ENCODE assay signal across 1 cellular context in genomic region chr2:85828725-85829124, GRCh38.
TF ChIP-seq lines count a peak whose summit lies in the region.

No MANE protein-coding gene starts in this region.

TF ChIP-seq in K562, 482 proteins besides CTCF, POLR2A, EP300 and RAD21 (continued from another document and continues in another):
- no peak for TF ChIP-seq CHD7 (IDR thresholded peaks at IDR 0.05; ENCODE audit: low read depth, low read length)
- TF ChIP-seq KDM2B (CRISPR knock-in tag; IDR thresholded peaks at IDR 0.05): no peak
- TF ChIP-seq GMEB1 (CRISPR knock-in tag; IDR thresholded peaks at IDR 0.05): peak; percentile 30; the same call in 1 of the 2 replicates
- TF ChIP-seq SMAD3 (CRISPR knock-in tag; conservative IDR thresholded peaks at IDR 0.05): peak; percentile 79; the same call in 1 of the 2 replicates
- TF ChIP-seq, protein P1, sequence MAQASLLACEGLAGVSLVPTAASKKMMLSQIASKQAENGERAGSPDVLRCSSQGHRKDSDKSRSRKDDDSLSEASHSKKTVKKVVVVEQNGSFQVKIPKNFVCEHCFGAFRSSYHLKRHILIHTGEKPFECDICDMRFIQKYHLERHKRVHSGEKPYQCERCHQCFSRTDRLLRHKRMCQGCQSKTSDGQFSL (CRISPR knock-in tag; IDR thresholded peaks at IDR 0.05): no peak
- TF ChIP-seq, protein P1 (tag; IDR thresholded peaks at IDR 0.05): peak in 1 of 2 experiments; percentile 73; a peak in 2 of 4 replicates
- TF ChIP-seq, protein P2, sequence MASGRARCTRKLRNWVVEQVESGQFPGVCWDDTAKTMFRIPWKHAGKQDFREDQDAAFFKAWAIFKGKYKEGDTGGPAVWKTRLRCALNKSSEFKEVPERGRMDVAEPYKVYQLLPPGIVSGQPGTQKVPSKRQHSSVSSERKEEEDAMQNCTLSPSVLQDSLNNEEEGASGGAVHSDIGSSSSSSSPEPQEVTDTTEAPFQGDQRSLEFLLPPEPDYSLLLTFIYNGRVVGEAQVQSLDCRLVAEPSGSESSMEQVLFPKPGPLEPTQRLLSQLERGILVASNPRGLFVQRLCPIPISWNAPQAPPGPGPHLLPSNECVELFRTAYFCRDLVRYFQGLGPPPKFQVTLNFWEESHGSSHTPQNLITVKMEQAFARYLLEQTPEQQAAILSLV (tag; IDR thresholded peaks at IDR 0.05): peak; percentile 58
- TF ChIP-seq RUNX1 (IDR thresholded peaks at IDR 0.05; ENCODE audit: low read depth): no peak
- 0 out of 2 replicates have a peak, but pooled peaks have one; percentile 38 for TF ChIP-seq ZNF140 (CRISPR knock-in tag; IDR thresholded peaks at IDR 0.05)
- peak; percentile 71; the same call in 1 of the 2 replicates for TF ChIP-seq HIVEP1 (CRISPR knock-in tag; IDR thresholded peaks at IDR 0.05)
- TF ChIP-seq TEAD1 (CRISPR knock-in tag; IDR thresholded peaks at IDR 0.05): 0 out of 4 replicates have a peak, but pooled peaks of 1 of the 2 experiments have one; percentile 40
- no peak for TF ChIP-seq NEUROD1 (IDR thresholded peaks at IDR 0.05; ENCODE audit: borderline replicate concordance, low read depth, low read length, partially characterized antibody)
- peak; percentile 50; the same call in 1 of the 2 replicates for TF ChIP-seq POLR2H (tag; IDR thresholded peaks at IDR 0.05; ENCODE audit: low read depth)
- TF ChIP-seq ATF3 (IDR thresholded peaks at IDR 0.05): peak; percentile 67; the same call in 1 of the 2 replicates
- no peak for TF ChIP-seq ATF3 (CRISPR knock-in tag; conservative IDR thresholded peaks at IDR 0.05)
- no peak for TF ChIP-seq ZNF354B (CRISPR knock-in tag; IDR thresholded peaks at IDR 0.05)
- TF ChIP-seq CEBPG (CRISPR knock-in tag; IDR thresholded peaks at IDR 0.05): peak; percentile 87
- TF ChIP-seq CEBPG (tag; conservative IDR thresholded peaks at IDR 0.05 in 1 of 2, IDR thresholded peaks at IDR 0.05 in 1 of 2): peak; percentile 6 to 95; a peak in 2 of 4 replicates
- TF ChIP-seq ZNF589 (CRISPR knock-in tag; IDR thresholded peaks at IDR 0.05; ENCODE audit: low read depth): peak; percentile 95
- TF ChIP-seq ZNF584 (CRISPR knock-in tag; IDR thresholded peaks at IDR 0.05; ENCODE audit: low read depth): peak; percentile 97
- TF ChIP-seq MAFF (IDR thresholded peaks at IDR 0.05; ENCODE audit: low read length): no peak
- TF ChIP-seq E4F1 (CRISPR knock-in tag; IDR thresholded peaks at IDR 0.05; ENCODE audit: borderline replicate concordance): no peak
- 0 out of 2 replicates have a peak, but pooled peaks have one; percentile 26 for TF ChIP-seq PTRF (tag; IDR thresholded peaks at IDR 0.05)
- no peak for TF ChIP-seq EHMT2 (IDR thresholded peaks at IDR 0.05)
- TF ChIP-seq TAF7 (tag; IDR thresholded peaks at IDR 0.05): 0 out of 2 replicates have a peak, but pooled peaks have one; percentile 42
- peak; percentile 68; the same call in 1 of the 2 replicates for TF ChIP-seq ZNF79 (CRISPR knock-in tag; IDR thresholded peaks at IDR 0.05; ENCODE audit: low read depth)
- no peak for TF ChIP-seq EGR1 (conservative IDR thresholded peaks at IDR 0.05)
- no peak for TF ChIP-seq ZNF75A (CRISPR knock-in tag; IDR thresholded peaks at IDR 0.05)
- TF ChIP-seq, protein P3, sequence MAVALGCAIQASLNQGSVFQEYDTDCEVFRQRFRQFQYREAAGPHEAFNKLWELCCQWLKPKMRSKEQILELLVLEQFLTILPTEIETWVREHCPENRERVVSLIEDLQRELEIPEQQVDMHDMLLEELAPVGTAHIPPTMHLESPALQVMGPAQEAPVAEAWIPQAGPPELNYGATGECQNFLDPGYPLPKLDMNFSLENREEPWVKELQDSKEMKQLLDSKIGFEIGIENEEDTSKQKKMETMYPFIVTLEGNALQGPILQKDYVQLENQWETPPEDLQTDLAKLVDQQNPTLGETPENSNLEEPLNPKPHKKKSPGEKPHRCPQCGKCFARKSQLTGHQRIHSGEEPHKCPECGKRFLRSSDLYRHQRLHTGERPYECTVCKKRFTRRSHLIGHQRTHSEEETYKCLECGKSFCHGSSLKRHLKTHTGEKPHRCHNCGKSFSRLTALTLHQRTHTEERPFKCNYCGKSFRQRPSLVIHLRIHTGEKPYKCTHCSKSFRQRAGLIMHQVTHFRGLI (CRISPR knock-in tag; IDR thresholded peaks at IDR 0.05): peak; percentile 53; the same call in 1 of the 2 replicates
- TF ChIP-seq RNF219 (CRISPR knock-in tag; IDR thresholded peaks at IDR 0.05): no peak
- peak; percentile 59; the same call in 1 of the 2 replicates for TF ChIP-seq HSF4 (CRISPR knock-in tag; IDR thresholded peaks at IDR 0.05; ENCODE audit: borderline replicate concordance)
